In genomic region chr12:94134226-94134795, GRCh38 we compare ENCODE assay signal across 8 cellular contexts. TPM values are rescaled to one million over a fixed set of nuclear protein-coding genes. Genes with fewer than 3 reads are reported as not detected.
DNase-seq lines count a peak whose midpoint lies in the region; ATAC-seq and TF ChIP-seq lines count a peak whose summit lies in the region.

No MANE protein-coding gene starts in this region.

- H3K27ac Mint-ChIP-seq in activated naive CD8-positive, alpha-beta T cell treated with anti-CD3 and anti-CD28 coated beads, Interleukin-2, amount 50 U/mL, for 24 hours = no peak overlapping the region
- no peak overlapping the region for H3K27ac Mint-ChIP-seq in T-helper 2 cell treated with Interferon-gamma antibody and Interleukin-4, amounts not matched to agents 5 μg/mL and 100 μg/mL, for 36 hours

- in situ Hi-C loops in gastrocnemius medialis (cut with MboI; ENCODE audit: low sequenced_read_pairs in 4 of 4) = loop anchor here (5.0 to 25.0 kb wide), 4 partner anchors 300 to 628 kb away; no protein-coding TSS in a partner anchor

- H3K36me3 Mint-ChIP-seq in activated naive CD8-positive, alpha-beta T cell treated with anti-CD3 and anti-CD28 coated beads, Interleukin-2, amount 50 U/mL, for 24 hours (ENCODE audit: low read depth) = no peaks in the 10 kb centered on the region
- no peaks in the 10 kb centered on the region for H3K36me3 Mint-ChIP-seq in T-helper 2 cell treated with Interferon-gamma antibody and Interleukin-4, amounts not matched to agents 5 μg/mL and 100 μg/mL, for 36 hours (ENCODE audit: low read depth)

- DNase-seq in activated gamma-delta T cell treated with Interleukin-2 at 50 U/mL for 16 hours (peak; percentile 27), activated gamma-delta T cell (lab: John Stamatoyannopoulos, UW) (no peak), NCI-H345 treated with DMSO at 0.1 percent for 48 hours (lab: John Stamatoyannopoulos, UW; ENCODE audit: unreplicated experiment) (peak; percentile 35), heart left ventricle (no peak), gastrocnemius medialis (no peak)
- no peak for DNase-seq in activated naive CD8-positive, alpha-beta T cell treated with anti-CD3 and anti-CD28 coated beads, Interleukin-2, amount 50 U/mL, for 24 hours
- no peak for DNase-seq in T-helper 2 cell treated with Interferon-gamma antibody and Interleukin-4, amounts not matched to agents 5 μg/mL and 100 μg/mL, for 36 hours (ENCODE audit: low spot score)

- H3K27me3 ChIP-seq in heart left ventricle (peaks cover 0 to 2% (median 0%) of the 10 kb centered on the region in 9 donors), gastrocnemius medialis (peaks cover 0 to 2% (median 0%) of the 10 kb centered on the region in 3 donors)

- intact Hi-C loops in heart left ventricle (cut with DNase I) = loop anchor here in 6 of 10 donors (1.0 to 10.0 kb wide), 4 partner anchors 398 to 1200 kb away; no protein-coding TSS in a partner anchor
- intact Hi-C loops in gastrocnemius medialis (cut with DNase I; ENCODE audit: low total_unique reads) = loop anchor here (1.0 to 5.0 kb wide), 2 partner anchors 399 to 1398 kb away; no protein-coding TSS in a partner anchor

- H3K9me3 ChIP-seq in heart left ventricle (no peaks in the 10 kb centered on the region), gastrocnemius medialis (no peaks in the 10 kb centered on the region)

- TF ChIP-seq CTCF in heart left ventricle (IDR thresholded peaks at IDR 0.05) = peak; percentile 70 to 90 (median 82)
- TF ChIP-seq CTCF in gastrocnemius medialis (IDR thresholded peaks at IDR 0.05 in 4 of 5, conservative IDR thresholded peaks at IDR 0.05 in 1 of 5) = peak; percentile 46 to 81 (median 57)

- H3K27ac ChIP-seq in heart left ventricle (no peak overlapping the region), gastrocnemius medialis (no peak overlapping the region)

- ATAC-seq in HG02798 (IDR thresholded peaks at IDR 0.05; ENCODE audit: poor library complexity, unreplicated experiment) = peak; percentile 76
- ATAC-seq in activated naive CD8-positive, alpha-beta T cell treated with anti-CD3 and anti-CD28 coated beads, Interleukin-2, amount 50 U/mL, for 24 hours = peak; percentile 71
- ATAC-seq in heart left ventricle = peak; percentile 32 to 81 (median 74)
- ATAC-seq in gastrocnemius medialis = peak; percentile 82 to 83

- H3K4me1 Mint-ChIP-seq in activated naive CD8-positive, alpha-beta T cell treated with anti-CD3 and anti-CD28 coated beads, Interleukin-2, amount 50 U/mL, for 24 hours = peaks cover 5% of the 10 kb centered on the region
- H3K4me1 Mint-ChIP-seq in T-helper 2 cell treated with Interferon-gamma antibody and Interleukin-4, amounts not matched to agents 5 μg/mL and 100 μg/mL, for 36 hours (ENCODE audit: low read depth) = peaks cover 11% of the 10 kb centered on the region

- no peaks in the 10 kb centered on the region for H3K27me3 Mint-ChIP-seq in activated naive CD8-positive, alpha-beta T cell treated with anti-CD3 and anti-CD28 coated beads, Interleukin-2, amount 50 U/mL, for 24 hours
- H3K27me3 Mint-ChIP-seq in T-helper 2 cell treated with Interferon-gamma antibody and Interleukin-4, amounts not matched to agents 5 μg/mL and 100 μg/mL, for 36 hours (ENCODE audit: low read depth) = peaks cover 8% of the 10 kb centered on the region

- 31 to 34% (median 33%) methylated on average over 5 of the region's 5 CpGs for WGBS in heart left ventricle, 4 donors

- H3K4me3 Mint-ChIP-seq in activated naive CD8-positive, alpha-beta T cell treated with anti-CD3 and anti-CD28 coated beads, Interleukin-2, amount 50 U/mL, for 24 hours = no peak overlapping the region
- H3K4me3 Mint-ChIP-seq in T-helper 2 cell treated with Interferon-gamma antibody and Interleukin-4, amounts not matched to agents 5 μg/mL and 100 μg/mL, for 36 hours = no peak overlapping the region

- no peaks in the 10 kb centered on the region for H3K9me3 Mint-ChIP-seq in activated naive CD8-positive, alpha-beta T cell treated with anti-CD3 and anti-CD28 coated beads, Interleukin-2, amount 50 U/mL, for 24 hours
- peaks cover 4% of the 10 kb centered on the region for H3K9me3 Mint-ChIP-seq in T-helper 2 cell treated with Interferon-gamma antibody and Interleukin-4, amounts not matched to agents 5 μg/mL and 100 μg/mL, for 36 hours

- H3K4me1 ChIP-seq in heart left ventricle (peaks cover 0 to 2% (median 0%) of the 10 kb centered on the region in 12 donors), gastrocnemius medialis (no peaks in the 10 kb centered on the region)

- no peak overlapping the region for H3K4me3 ChIP-seq in heart left ventricle
- H3K4me3 ChIP-seq in gastrocnemius medialis = no peak overlapping the region

- TF ChIP-seq POLR2A in heart left ventricle (IDR thresholded peaks at IDR 0.05) (no peak), gastrocnemius medialis (IDR thresholded peaks at IDR 0.05) (no peak)

- H3K36me3 ChIP-seq in heart left ventricle = no peaks in the 10 kb centered on the region
- no peaks in the 10 kb centered on the region for H3K36me3 ChIP-seq in gastrocnemius medialis

RNA-seq across cellular contexts. Expression of gene PLXNC1, which starts 14.1 kb away (rescaled TPM):
- total RNA-seq in heart left ventricle (10 to 100 TPM in 1 of 9 donors, 1 to 10 TPM in 8; 1.8 to 18.4 (median 3.1) TPM), gastrocnemius medialis (1 to 10 TPM in 2 of 4 donors, under 1 TPM in 2; 0.62 to 2.2 (median 1.2) TPM)
- 1 to 10 TPM in 1 of 2 donors, under 1 TPM in 1; 0.84 to 1.1 TPM for polyA plus RNA-seq in heart left ventricle

Comparison
In these comparisons a context has a peak if more than half of its experiments do, and no peak if none do; other contexts are left out.
1. DNase-seq: peak in activated gamma-delta T cell treated with Interleukin-2 at 50 U/mL for 16 hours (single experiment) and NCI-H345 treated with DMSO at 0.1 percent for 48 hours (single experiment); none in activated gamma-delta T cell (single experiment), activated naive CD8-positive, alpha-beta T cell treated with anti-CD3 and anti-CD28 coated beads, Interleukin-2, amount 50 U/mL, for 24 hours (single experiment), heart left ventricle (0 of 5), gastrocnemius medialis (0 of 2) and T-helper 2 cell treated with Interferon-gamma antibody and Interleukin-4, amounts not matched to agents 5 μg/mL and 100 μg/mL, for 36 hours (single experiment).
2. Peak in every context shown above with its lines, with median percentiles within 50 percentile points of each other: ATAC-seq.